ENCODE assay signal across 10 cellular contexts in genomic region chr17:82269138-82269881, GRCh38. TPM values are rescaled to one million over a fixed set of nuclear protein-coding genes. Genes with fewer than 3 reads are reported as not detected.
DNase-seq lines count a peak whose midpoint lies in the region; ATAC-seq and TF ChIP-seq lines count a peak whose summit lies in the region.
"Had no signal": no experiment of that assay in that cellular context is flagged by ENCODE, and none has a peak within 500 bp of the region (broad histone marks: within the 10 kb centered on the region; RNA-seq: fewer than 3 reads in every experiment).

No MANE protein-coding gene starts in this region.

- no peak overlapping the region for H2AK5ac ChIP-seq in neuronal stem cell (ENCODE audit: low read depth, low read length)

- H3K27me3 ChIP-seq in neuronal stem cell (ENCODE audit: control insufficient read depth in 3 of 3, insufficient read depth in 3 of 3, low read depth in 1 of 3, low read length in 3 of 3) = no peaks in the 10 kb centered on the region

- no peaks in the 10 kb centered on the region for H3K9me3 Mint-ChIP-seq in IgD-negative memory B cell
- H3K9me3 Mint-ChIP-seq in dendritic cell treated with granulocyte-macrophage colony-stimulating factor and Interleukin-4, amounts not matched to agents 40 ng/mL and 50 ng/mL, for 4 days = no peaks in the 10 kb centered on the region

- peaks cover 32 to 45% (median 35%) of the 10 kb centered on the region in 3 donors for H3K4me1 Mint-ChIP-seq in IgD-negative memory B cell
- peaks cover 70% of the 10 kb centered on the region for H3K4me1 Mint-ChIP-seq in dendritic cell treated with granulocyte-macrophage colony-stimulating factor and Interleukin-4, amounts not matched to agents 40 ng/mL and 50 ng/mL, for 4 days (ENCODE audit: low read depth)

- peaks cover 18% of the 10 kb centered on the region for H3K79me1 ChIP-seq in neuronal stem cell (ENCODE audit: low read depth, low read length)

- peaks cover 2 to 14% of the 10 kb centered on the region in 2 donors for H3K4me1 ChIP-seq in neuronal stem cell (ENCODE audit: control insufficient read depth in 2 of 2, insufficient read depth in 1 of 2, low read depth in 1 of 2, low read length in 2 of 2)

- TF ChIP-seq CTCF in C4-2B (conservative IDR thresholded peaks at IDR 0.05) = no peak

- H2BK120ac ChIP-seq in neuronal stem cell (ENCODE audit: low read depth, low read length) = no peak overlapping the region

- no peak overlapping the region for H3K4ac ChIP-seq in neuronal stem cell (ENCODE audit: low read length)

- H3K27me3 Mint-ChIP-seq in IgD-negative memory B cell = no peaks in the 10 kb centered on the region
- no peaks in the 10 kb centered on the region for H3K27me3 Mint-ChIP-seq in dendritic cell treated with granulocyte-macrophage colony-stimulating factor and Interleukin-4, amounts not matched to agents 40 ng/mL and 50 ng/mL, for 4 days

- intact Hi-C loops in dendritic cell treated with granulocyte-macrophage colony-stimulating factor and Interleukin-4, amounts not matched to agents 40 ng/mL and 50 ng/mL, for 4 days (cut with micrococcal nuclease) = loop anchor here (10.0 kb wide), 1 partner anchor 45 kb away; the partner anchor contains the start of gene CD7

- WGBS in neuronal stem cell (ENCODE audit: extremely low coverage in 2 of 2, insufficient read length in 2 of 2, insufficient replicate concordance in 1 of 2), 2 donors = no CpG with 5 or more reads among the region's 10 CpGs

- no peak overlapping the region for H3K4me2 ChIP-seq in neuronal stem cell (ENCODE audit: insufficient read depth, low read length, poor library complexity, severe bottlenecking)

- DNase-seq in neuronal stem cell (ENCODE audit: low spot score) (no peak), AG08395 (ENCODE audit: low spot score) (no peak)
- no peak for DNase-seq in activated CD4-positive, CD25-positive, alpha-beta regulatory T cell treated with anti-CD3 and anti-CD28 coated beads, Interleukin-2, amount 50 U/mL, for 72 hours
- DNase-seq: NCI-H2171 treated with DMSO at 0.1 percent for 48 hours had no signal

- H3K18ac ChIP-seq in neuronal stem cell (ENCODE audit: low read length) = no peak overlapping the region

- H3K36me3 ChIP-seq in neuronal stem cell (replicated peaks in 1 of 2; ENCODE audit: control insufficient read depth in 2 of 2, insufficient read depth in 2 of 2, low read length in 2 of 2) = peaks cover 32 to 80% of the 10 kb centered on the region in 2 donors

- H2BK5ac ChIP-seq in neuronal stem cell (ENCODE audit: low read length) = no peak overlapping the region

- H3K27ac ChIP-seq in C4-2B = peak overlapping the region; percentile 45
- no peak overlapping the region for H3K27ac ChIP-seq in neuronal stem cell (replicated peaks; ENCODE audit: low read length)
- H3K27ac ChIP-seq: SK-N-MC had no signal

- ATAC-seq in GM21447 (IDR thresholded peaks at IDR 0.05; ENCODE audit: unreplicated experiment) = no peak
- ATAC-seq in GM18505 (IDR thresholded peaks at IDR 0.05; ENCODE audit: unreplicated experiment) = no peak

- peaks cover 5% of the 10 kb centered on the region for H3K36me3 Mint-ChIP-seq in IgD-negative memory B cell
- peaks cover 92% of the 10 kb centered on the region for H3K36me3 Mint-ChIP-seq in dendritic cell treated with granulocyte-macrophage colony-stimulating factor and Interleukin-4, amounts not matched to agents 40 ng/mL and 50 ng/mL, for 4 days (ENCODE audit: low read depth)

- H3K9me3 ChIP-seq in neuronal stem cell (replicated peaks in 1 of 2; ENCODE audit: control insufficient read depth in 2 of 2, insufficient read depth in 1 of 2, low read depth in 1 of 2, low read length in 2 of 2) = no peaks in the 10 kb centered on the region

- H3K4me3 ChIP-seq in neuronal stem cell (ENCODE audit: low read length in 2 of 2) = no peak overlapping the region
- H3K4me3 ChIP-seq: SK-N-MC had no signal

- no peak overlapping the region for H2BK15ac ChIP-seq in neuronal stem cell (ENCODE audit: low read length)

- peak overlapping the region; percentile 49 to 84 (median 62) for H3K27ac Mint-ChIP-seq in IgD-negative memory B cell
- peak overlapping the region; percentile 41 for H3K27ac Mint-ChIP-seq in dendritic cell treated with granulocyte-macrophage colony-stimulating factor and Interleukin-4, amounts not matched to agents 40 ng/mL and 50 ng/mL, for 4 days

- H2AFZ ChIP-seq in neuronal stem cell (ENCODE audit: low read length) = no peak overlapping the region

- H4K8ac ChIP-seq in neuronal stem cell (ENCODE audit: low read depth, low read length) = no peak overlapping the region

- peak overlapping the region in 2 of 4 donors; percentile 63 to 66 for H3K4me3 Mint-ChIP-seq in IgD-negative memory B cell
- H3K4me3 Mint-ChIP-seq in dendritic cell treated with granulocyte-macrophage colony-stimulating factor and Interleukin-4, amounts not matched to agents 40 ng/mL and 50 ng/mL, for 4 days = no peak overlapping the region

- H2BK12ac ChIP-seq in neuronal stem cell (ENCODE audit: low read length) = no peak overlapping the region

- no peak overlapping the region for H4K91ac ChIP-seq in neuronal stem cell (ENCODE audit: low read depth, low read length, poor library complexity)

- no peak for TF ChIP-seq POLR2A in GM18505 (IDR thresholded peaks at IDR 0.05; ENCODE audit: borderline replicate concordance, extremely low read depth, insufficient read depth, insufficient read length)

- no peak overlapping the region for H3K14ac ChIP-seq in neuronal stem cell (ENCODE audit: low read length)

- peak overlapping the region; percentile 79 for H3K9ac ChIP-seq in neuronal stem cell (ENCODE audit: low read depth, low read length, poor library complexity)

- no peak overlapping the region for H3K23ac ChIP-seq in neuronal stem cell (ENCODE audit: low read depth, low read length, poor library complexity)

RNA-seq across cellular contexts. Expression of gene CSNK1D, which starts 4.2 kb away (rescaled TPM):
- polyA plus RNA-seq in IgD-negative memory B cell = 78.3 TPM
- polyA plus RNA-seq in neuronal stem cell (2013, experiment 1 of 2) = 70.3 TPM
- 72.1 TPM for polyA plus RNA-seq in neuronal stem cell (2013, experiment 2 of 2)

RNA-seq across cellular contexts. Expression of gene SLC16A3, which starts 40.5 kb away (rescaled TPM):
- 3.7 TPM for polyA plus RNA-seq in IgD-negative memory B cell
- polyA plus RNA-seq in neuronal stem cell (2013, experiment 1 of 2) = 3.5 TPM
- 3.2 TPM for polyA plus RNA-seq in neuronal stem cell (2013, experiment 2 of 2)

RNA-seq across cellular contexts. Expression of gene CD7, which starts 48.1 kb away (rescaled TPM):
- polyA plus RNA-seq in IgD-negative memory B cell = 4.4 TPM
- 1.5 TPM for polyA plus RNA-seq in neuronal stem cell (2013, experiment 1 of 2)
- polyA plus RNA-seq in neuronal stem cell (2013, experiment 2 of 2) = 1.5 TPM

RNA-seq across cellular contexts. Expression of gene CCDC57, which starts 56.7 kb away (rescaled TPM):
- 34.1 TPM for polyA plus RNA-seq in IgD-negative memory B cell
- 26.0 TPM for polyA plus RNA-seq in neuronal stem cell (2013, experiment 1 of 2)
- polyA plus RNA-seq in neuronal stem cell (2013, experiment 2 of 2) = 24.0 TPM
